ENCODE assay signal across 9 cellular contexts in the genomic region with DNA sequence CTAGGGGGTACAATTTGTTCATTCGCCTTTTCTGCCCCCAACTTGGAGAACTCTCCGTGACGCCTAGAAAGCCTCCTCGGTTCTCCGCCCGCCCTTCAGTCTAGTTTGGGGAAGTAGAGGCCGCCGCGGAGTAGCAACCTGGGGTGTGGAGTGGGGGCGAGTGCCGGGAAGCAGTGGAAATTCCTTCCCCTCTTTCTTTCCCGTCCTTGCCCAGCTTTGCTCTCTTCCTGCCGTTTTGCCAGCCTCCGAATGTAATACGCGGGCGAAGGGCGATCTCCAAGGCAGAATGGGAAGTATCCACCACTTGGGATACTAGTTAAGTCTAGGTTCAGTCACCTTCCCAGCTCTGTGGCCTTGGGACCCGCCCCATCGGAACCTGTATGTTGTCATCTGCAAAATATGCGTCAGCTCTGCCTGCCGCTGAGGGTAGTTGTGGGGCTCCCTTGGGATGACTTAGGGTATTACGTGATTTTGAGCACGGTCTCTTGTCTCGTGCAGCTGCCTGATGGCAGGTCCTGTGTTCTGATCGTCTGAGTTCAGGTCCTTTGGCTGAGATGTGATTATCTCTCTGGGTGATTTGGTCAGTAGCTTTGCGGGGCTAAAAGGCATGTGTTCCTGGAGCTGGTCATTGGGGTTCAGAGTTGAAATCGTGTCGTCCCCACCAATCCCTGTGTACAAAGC. TPM values are rescaled to one million over a fixed set of nuclear protein-coding genes. Genes with fewer than 3 reads are reported as not detected.
A peak's percentile ranks its signal among the peaks of the same experiment; 100 is the strongest.
DNase-seq lines count a peak whose midpoint lies in the region; ATAC-seq, FAIRE-seq and TF ChIP-seq lines count a peak whose summit lies in the region.
"Had no signal": no experiment of that assay in that cellular context is flagged by ENCODE, and none has a peak within 500 bp of the region (broad histone marks: within the 10 kb centered on the region; RNA-seq: fewer than 3 reads in every experiment).

No MANE protein-coding gene starts in this region.

- H3K27ac Mint-ChIP-seq in activated CD4-positive, alpha-beta memory T cell treated with anti-CD3 and anti-CD28 coated beads, Interleukin-2, amount 10 ng/mL, durations not matched to agents 7 days and 5 days = peak overlapping the region; percentile 77

- peak overlapping the region; percentile 72; the same call in 1 of the 2 replicates for H4K8ac ChIP-seq in H1 (ENCODE audit: extremely low read depth, insufficient read depth, low read length)

- ATAC-seq in HG03378 (IDR thresholded peaks at IDR 0.05; ENCODE audit: unreplicated experiment) = peak; percentile 91
- ATAC-seq in mucosa of descending colon = peak; percentile 72

- no peak overlapping the region for H2AK5ac ChIP-seq in H1 (ENCODE audit: low read depth, low read length)

- no peak overlapping the region for H3K27ac ChIP-seq in H1 (ENCODE audit: low read depth, low read length)

- H2BK12ac ChIP-seq in H1 (ENCODE audit: low read depth, low read length) = peak overlapping the region; percentile 75; the same call in 1 of the 2 replicates

- H3K4me1 ChIP-seq in H1 (replicated peaks in 1 of 4; ENCODE audit: control insufficient read depth in 3 of 4, insufficient read depth in 4 of 4, low read length in 3 of 4) = peaks cover 2 to 9% (median 6%) of the 10 kb centered on the region in 4 experiments
- H3K4me1 ChIP-seq in mucosa of descending colon (ENCODE audit: low read depth) = peaks cover 14% of the 10 kb centered on the region

- H3K36me3 ChIP-seq in BJ (ENCODE audit: control insufficient read depth, insufficient read depth, low read length) = no peaks in the 10 kb centered on the region
- no peaks in the 10 kb centered on the region for H3K36me3 ChIP-seq in H1 (ENCODE audit: control insufficient read depth in 2 of 4, insufficient read depth in 4 of 4, low read length in 3 of 4)
- H3K36me3 ChIP-seq in mucosa of descending colon (ENCODE audit: low read depth) = no peaks in the 10 kb centered on the region

- CTCF ChIA-PET in BJ (lab: Yijun Ruan, JAX) (interaction anchor here (0.7 to 1.5 kb wide), 2 partner anchors 12 to 26 kb away, joined by 4 read pairs; no protein-coding TSS in a partner anchor), H1 (lab: Charles Lee; ENCODE audit: partially characterized antibody) (interaction anchor here (0.6 to 4.5 kb wide), 8 partner anchors 16 to 275 kb away, joined by 3 to 22 read pairs (median 3); no protein-coding TSS in a partner anchor)
- CTCF ChIA-PET in activated CD4-positive, alpha-beta memory T cell treated with anti-CD3 and anti-CD28 coated beads, Interleukin-2, amount 10 ng/mL, durations not matched to agents 7 days and 5 days (lab: Charles Lee) = interaction anchor here (0.8 to 1.5 kb wide), 5 partner anchors 25 to 384 kb away, joined by 3 to 8 read pairs (median 3); no protein-coding TSS in a partner anchor

- H3K27me3 Mint-ChIP-seq in activated CD4-positive, alpha-beta memory T cell treated with anti-CD3 and anti-CD28 coated beads, Interleukin-2, amount 10 ng/mL, durations not matched to agents 7 days and 5 days = peaks cover 14% of the 10 kb centered on the region

- TF ChIP-seq CTCF in BJ (IDR thresholded peaks at IDR 0.05; ENCODE audit: insufficient read depth, low read depth, low read length) (no peak), H1 (IDR thresholded peaks at IDR 0.05; ENCODE audit: control extremely low read depth in 1 of 3, insufficient read depth in 1 of 3, low read depth in 1 of 3, low read length in 3 of 3) (no peak), mucosa of descending colon (IDR thresholded peaks at IDR 0.05) (no peak)

- no peak overlapping the region for H3K23ac ChIP-seq in H1 (ENCODE audit: insufficient read length)

- peak overlapping the region; percentile 94 for H2AFZ ChIP-seq in H1 (ENCODE audit: low read length)

- H3K4ac ChIP-seq in H1 (replicated peaks; ENCODE audit: insufficient read length, low read depth, low read length) = no peak overlapping the region

- no peaks in the 10 kb centered on the region for H3K9me3 Mint-ChIP-seq in activated CD4-positive, alpha-beta memory T cell treated with anti-CD3 and anti-CD28 coated beads, Interleukin-2, amount 10 ng/mL, durations not matched to agents 7 days and 5 days

- peaks cover 22% of the 10 kb centered on the region for H3K23me2 ChIP-seq in H1 (ENCODE audit: low read depth, low read length)

- H3K79me1 ChIP-seq in H1 (ENCODE audit: low read depth, low read length) = no peaks in the 10 kb centered on the region; the same call in 1 of the 2 replicates

- TF ChIP-seq POLR2A in GM19193 (IDR thresholded peaks at IDR 0.05; ENCODE audit: extremely low read depth, insufficient read depth, insufficient read length) = peak; percentile 36
- TF ChIP-seq POLR2A in H1 (IDR thresholded peaks at IDR 0.05; ENCODE audit: control extremely low read depth in 1 of 2, low read depth in 2 of 2, low read length in 2 of 2) = no peak; a peak in 1 of 3 replicates

- peak overlapping the region; percentile 54 to 85 (median 71) for H3K9ac ChIP-seq in H1 (replicated peaks in 1 of 4; ENCODE audit: extremely low read depth in 1 of 4, low read depth in 3 of 4, low read length in 3 of 4)

- peaks cover 0 to 24% of the 10 kb centered on the region in 2 experiments; a peak in 2 of 4 replicates for H3K79me2 ChIP-seq in H1 (ENCODE audit: control insufficient read depth in 1 of 2, insufficient read depth in 2 of 2, low read length in 2 of 2)

- peaks cover 41% of the 10 kb centered on the region for H3K4me1 Mint-ChIP-seq in activated CD4-positive, alpha-beta memory T cell treated with anti-CD3 and anti-CD28 coated beads, Interleukin-2, amount 10 ng/mL, durations not matched to agents 7 days and 5 days

- H3K4me2 ChIP-seq in H1 (ENCODE audit: insufficient read depth in 1 of 2, low read depth in 2 of 2, low read length in 2 of 2) = peak overlapping the region; percentile 95 to 98

- FAIRE-seq in H1 (lab: Jason Lieb, UNC) = no peak
- FAIRE-seq: TTC549 had no signal

- H2BK120ac ChIP-seq in H1 (replicated peaks; ENCODE audit: low read depth, low read length) = no peak overlapping the region

- H3K27me3 ChIP-seq in BJ (ENCODE audit: control insufficient read depth, insufficient read depth, low read length) (no peaks in the 10 kb centered on the region), H1 (replicated peaks in 1 of 4; ENCODE audit: control insufficient read depth in 3 of 4, extremely low read depth in 1 of 4, insufficient read depth in 3 of 4, low read length in 3 of 4) (peaks cover 0 to 14% (median 13%) of the 10 kb centered on the region in 4 experiments; a peak in 6 of 7 replicates)

- H3K4me3 Mint-ChIP-seq in activated CD4-positive, alpha-beta memory T cell treated with anti-CD3 and anti-CD28 coated beads, Interleukin-2, amount 10 ng/mL, durations not matched to agents 7 days and 5 days = peak overlapping the region; percentile 79

- peak overlapping the region; percentile 95 for H3K18ac ChIP-seq in H1 (ENCODE audit: extremely low read depth, low read length)

- H4K5ac ChIP-seq in H1 (ENCODE audit: insufficient read length, low read depth, low read length) = no peak overlapping the region

- peaks cover 5% of the 10 kb centered on the region for H3K36me3 Mint-ChIP-seq in activated CD4-positive, alpha-beta memory T cell treated with anti-CD3 and anti-CD28 coated beads, Interleukin-2, amount 10 ng/mL, durations not matched to agents 7 days and 5 days (ENCODE audit: low read depth)

- peaks cover 0 to 2% of the 10 kb centered on the region in 2 experiments for H4K20me1 ChIP-seq in H1 (replicated peaks in 1 of 2; ENCODE audit: control insufficient read depth in 1 of 2, insufficient read depth in 2 of 2, low read length in 2 of 2)

- H2BK15ac ChIP-seq in H1 (ENCODE audit: low read length) = peak overlapping the region; percentile 61; the same call in 1 of the 2 replicates

- H3K14ac ChIP-seq in H1 (ENCODE audit: insufficient read length) = no peak overlapping the region

- no peak overlapping the region for H3K56ac ChIP-seq in H1 (replicated peaks; ENCODE audit: insufficient read length, low read depth, low read length)

- TF ChIP-seq EP300 in H1 (IDR thresholded peaks at IDR 0.05; ENCODE audit: borderline replicate concordance in 1 of 2, low read depth in 2 of 2, low read length in 2 of 2) = no peak

- POLR2A ChIA-PET in BJ (lab: Charles Lee) (interaction anchor here (0.8 kb wide), 1 partner anchor 8 kb away, joined by 4 read pairs; no protein-coding TSS in a partner anchor), H1 (lab: Charles Lee; ENCODE audit: partially characterized antibody) (interaction anchor here (1.5 to 2.0 kb wide), 4 partner anchors 9 to 364 kb away, joined by 4 to 17 read pairs (median 6); partner anchors contain the start of genes GIN1 and PPIP5K2)
- POLR2A ChIA-PET in activated CD4-positive, alpha-beta memory T cell treated with anti-CD3 and anti-CD28 coated beads, Interleukin-2, amount 10 ng/mL, durations not matched to agents 7 days and 5 days (lab: Charles Lee) = interaction anchor here (1.1 to 2.4 kb wide), 6 partner anchors 8 to 503 kb away, joined by 3 to 19 read pairs (median 5); partner anchors contain the start of genes GIN1, MACIR and PPIP5K2

- H3K9me3 ChIP-seq in H1 (ENCODE audit: insufficient read depth in 2 of 2, low read depth in 1 of 2, low read length in 1 of 2) (no peaks in the 10 kb centered on the region), mucosa of descending colon (no peaks in the 10 kb centered on the region)

- H4K91ac ChIP-seq in H1 (replicated peaks; ENCODE audit: insufficient read length, low read length) = peak overlapping the region; percentile 47

- TF ChIP-seq RAD21 in H1 (IDR thresholded peaks at IDR 0.05 in 1 of 2, conservative IDR thresholded peaks at IDR 0.05 in 1 of 2; ENCODE audit: low read depth in 2 of 2, low read length in 2 of 2) = no peak

- DNase-seq in BJ (ENCODE audit: low read depth) (no peak), NCI-H748 treated with DMSO at 0.1 percent for 48 hours (lab: John Stamatoyannopoulos, UW) (peak; percentile 62), H1 (ENCODE audit: low read depth in 1 of 2, low spot score in 2 of 2) (peak in 1 of 2 experiments; percentile 64), mucosa of descending colon (peak; percentile 67 to 75 (median 71))
- peak; percentile 73 for DNase-seq in activated CD4-positive, alpha-beta memory T cell treated with anti-CD3 and anti-CD28 coated beads, Interleukin-2, amount 10 ng/mL, durations not matched to agents 7 days and 5 days
- DNase-seq in stimulated activated CD8-positive, alpha-beta memory T cell treated with anti-CD3 and anti-CD28 coated beads, Interleukin-4, amount 100 ng/mL, for 24 hours (ENCODE audit: low read depth) = peak; percentile 55

- intact Hi-C loops in mucosa of descending colon (cut with DNase I, micrococcal nuclease) = no loop called here

- WGBS in H1 (ENCODE audit: extremely low coverage in 1 of 2, insufficient coverage in 1 of 2, insufficient read length in 1 of 2, insufficient replicate concordance in 2 of 2, low coverage in 1 of 2, low lambda C conversion rate in 2 of 2, missing lambda C conversion rate in 1 of 2), 2 experiments = 4% methylated on average over 27 of the region's 29 CpGs; no CpG with 5 or more reads in 1 of the 2 experiments

- 0 out of 2 replicates have a peak overlapping the region, but pooled peaks have one; percentile 32 for H2BK20ac ChIP-seq in H1 (ENCODE audit: low read length)

- peak overlapping the region; percentile 7; the same call in 1 of the 2 replicates for H2BK5ac ChIP-seq in H1 (ENCODE audit: low read depth, low read length)

- H3K4me3 ChIP-seq in BJ (ENCODE audit: low read depth, low read length) (peak overlapping the region; percentile 93), H1 (ENCODE audit: extremely low read depth in 1 of 4, insufficient read depth in 2 of 4, low read depth in 3 of 4, low read length in 4 of 4) (peak overlapping the region; percentile 68 to 95 (median 91)), mucosa of descending colon (peak overlapping the region; percentile 48)

RNA-seq across cellular contexts. Expression of gene PAM, which starts 0.7 kb away (rescaled TPM):
- polyA plus RNA-seq in BJ (2011; rRNA removed) (256 and 389 TPM in 2 replicates), H1 (2011; rRNA removed) (30.4 and 32.5 TPM in 2 replicates)
- polyA minus RNA-seq in BJ (2011; rRNA and poly(A)+ RNA removed) = 132 and 143 TPM in 2 replicates
- 10 to 100 TPM; 45.8 to 46.2 TPM for total RNA-seq in activated CD4-positive, alpha-beta memory T cell treated with anti-CD3 and anti-CD28 coated beads, Interleukin-2, amount 10 ng/mL, durations not matched to agents 7 days and 5 days
- 67.7 and 67.8 TPM in 2 replicates for total RNA-seq in H1 (2021; fragmentation: NEBNext Ultra II Directional; extraction: Animal tissue kit (Norgen Biotek cat#: 25700))
- 30.3 TPM for polyA plus RNA-seq in H1 (2011; cell fraction: cytosol; rRNA removed)
- polyA plus RNA-seq in H1 (2011; cell fraction: nucleus; rRNA removed) = 27.6 TPM
- polyA plus RNA-seq in H1 (2012, experiment 1 of 2) = 30.7 to 44.4 TPM (median 35.2 TPM) in 4 replicates
- polyA plus RNA-seq in H1 (2012, experiment 2 of 2) = 5.3 TPM
- polyA plus RNA-seq in H1 (2013, experiment 1 of 2) = 63.2 TPM
- polyA plus RNA-seq in H1 (2013, experiment 2 of 2) = 68.4 TPM
- 41.9 and 71.9 TPM in 2 replicates for polyA minus RNA-seq in H1 (2011; rRNA and poly(A)+ RNA removed)
- 33.3 TPM for polyA minus RNA-seq in H1 (2011; cell fraction: cytosol; rRNA and poly(A)+ RNA removed)
- 83.2 TPM for polyA minus RNA-seq in H1 (2011; cell fraction: nucleus; rRNA and poly(A)+ RNA removed)
- total RNA-seq in mucosa of descending colon = 100 to 1,000 TPM in 1 of 3 donors, 10 to 100 TPM in 2; 59.7 to 164 (median 64.4) TPM
